1 cellular context compared by ENCODE assay signal in genomic region chr6:53107091-53107490, GRCh38.
TF ChIP-seq lines count a peak whose summit lies in the region.

No MANE protein-coding gene starts in this region.

TF ChIP-seq in SK-N-SH, 30 proteins besides CTCF, POLR2A, EP300 and RAD21 (continued from another document):
- no peak for TF ChIP-seq REST (IDR thresholded peaks at IDR 0.05; ENCODE audit: low read depth, low read length)
- TF ChIP-seq TEAD4 (IDR thresholded peaks at IDR 0.05; ENCODE audit: borderline replicate concordance, insufficient read depth): no peak
- no peak for TF ChIP-seq RFX5 (IDR thresholded peaks at IDR 0.05; ENCODE audit: low read length)
- TF ChIP-seq GATA2 (CRISPR knock-in tag; IDR thresholded peaks at IDR 0.05): no peak
- no peak for TF ChIP-seq SMC3 (IDR thresholded peaks at IDR 0.05; ENCODE audit: low read depth, low read length)
- peak; percentile 10; the same call in 1 of the 2 replicates for TF ChIP-seq FOSL2 (IDR thresholded peaks at IDR 0.05; ENCODE audit: borderline replicate concordance, low read depth)
- no peak for TF ChIP-seq PBX3 (IDR thresholded peaks at IDR 0.05)
